In genomic region chr18:27656167-27656778, GRCh38 we compare ENCODE assay signal across 16 cellular contexts.
A peak's percentile ranks its signal among the peaks of the same experiment; 100 is the strongest.
DNase-seq lines count a peak whose midpoint lies in the region; ATAC-seq, FAIRE-seq and TF ChIP-seq lines count a peak whose summit lies in the region.
"Had no signal": no experiment of that assay in that cellular context is flagged by ENCODE, and none has a peak within 500 bp of the region (broad histone marks: within the 10 kb centered on the region; RNA-seq: fewer than 3 reads in every experiment).

No MANE protein-coding gene starts in this region.

- DNase-seq in D721Med (ENCODE audit: insufficient read length, low spot score) (no peak), astrocyte of the cerebellum (ENCODE audit: low read depth) (peak; percentile 22), myocyte (ENCODE audit: low read depth) (peak; percentile 80)
- DNase-seq in effector CD8-positive, alpha-beta T cell (lab: John Stamatoyannopoulos, UW) = no peak
- no peak for DNase-seq in stimulated activated naive CD4-positive, alpha-beta T cell treated with Interleukin-2 at 50 U/mL for 16 hours (lab: John Stamatoyannopoulos, UW)
- DNase-seq: DND-41, esophagus squamous epithelium, Kasumi-1, NCI-H2081 treated with DMSO at 0.1 percent for 48 hours had no signal

- FAIRE-seq in D721Med (lab: Jason Lieb, UNC) = peak; percentile 60
- FAIRE-seq: colon, GM12892 had no signal

- in situ Hi-C loops in astrocyte of the cerebellum (cut with HindIII; ENCODE audit: low sequenced_read_pairs) = no loop called here

- no peak overlapping the region for H3K4me3 ChIP-seq in astrocyte of the cerebellum (ENCODE audit: low read depth, low read length)
- H3K4me3 ChIP-seq: esophagus squamous epithelium, tibial nerve had no signal

- TF ChIP-seq CTCF in D721Med (IDR thresholded peaks at IDR 0.05; ENCODE audit: insufficient read depth, missing control alignments) (no peak), astrocyte of the cerebellum (IDR thresholded peaks at IDR 0.05; ENCODE audit: low read depth, low read length, missing control alignments) (no peak)

- ATAC-seq in HG03439 (IDR thresholded peaks at IDR 0.05; ENCODE audit: unreplicated experiment) (peak; percentile 47), HG03521 (IDR thresholded peaks at IDR 0.05; ENCODE audit: unreplicated experiment) (no peak), HG02870 (IDR thresholded peaks at IDR 0.05; ENCODE audit: unreplicated experiment) (no peak)
- ATAC-seq: activated naive CD4-positive, alpha-beta T cell treated with anti-CD3 and anti-CD28 coated beads, Interleukin-2, amount 50 U/mL, for 72 hours had no signal

Comparison
In these comparisons a context has a peak if more than half of its experiments do, and no peak if none do; other contexts are left out.
1. DNase-seq: peak in astrocyte of the cerebellum (single experiment) and myocyte (single experiment); none in D721Med (single experiment), effector CD8-positive, alpha-beta T cell (single experiment) and stimulated activated naive CD4-positive, alpha-beta T cell treated with Interleukin-2 at 50 U/mL for 16 hours (single experiment).